ENCODE assay signal across 17 cellular contexts in the genomic region with DNA sequence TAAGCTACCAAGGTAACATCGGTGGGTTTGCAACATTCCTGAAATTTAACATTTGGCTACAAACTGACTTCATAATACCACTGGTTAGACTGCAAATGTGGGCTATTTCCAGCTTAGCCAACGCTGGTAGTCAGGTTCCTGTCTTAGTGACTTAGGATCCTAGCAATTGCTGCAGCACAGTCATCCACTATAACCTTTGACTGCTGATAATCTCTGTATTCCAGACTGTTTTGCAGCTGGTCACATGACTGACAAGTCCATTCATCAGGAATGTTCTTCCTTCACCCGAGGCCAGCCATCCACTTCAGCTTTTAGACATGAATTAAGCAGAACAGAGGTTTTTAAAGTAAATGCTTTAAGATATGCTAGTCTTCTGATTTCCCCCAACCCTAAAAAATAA.
DNase-seq lines count a peak whose midpoint lies in the region; ATAC-seq and TF ChIP-seq lines count a peak whose summit lies in the region.
"Had no signal": no experiment of that assay in that cellular context is flagged by ENCODE, and none has a peak within 500 bp of the region (broad histone marks: within the 10 kb centered on the region; RNA-seq: fewer than 3 reads in every experiment).

No MANE protein-coding gene starts in this region.

- no peaks in the 10 kb centered on the region for H3K9me3 ChIP-seq in gastrocnemius medialis
- H3K9me3 ChIP-seq: ovary had no signal

- in situ Hi-C loops in gastrocnemius medialis (cut with MboI; ENCODE audit: low sequenced_read_pairs in 4 of 4) = loop anchor here in 2 of 4 donors (10.0 to 25.0 kb wide), 3 partner anchors 261 to 632 kb away; no protein-coding TSS in a partner anchor

- intact Hi-C loops in gastrocnemius medialis (cut with DNase I; ENCODE audit: low total_unique reads) = loop anchor here (5.0 kb wide), 5 partner anchors 82 to 647 kb away; no protein-coding TSS in a partner anchor

- DNase-seq in RKO (ENCODE audit: low spot score) = peak; percentile 16
- peak; percentile 42 for DNase-seq in dermis blood vessel endothelial cell
- DNase-seq in iris pigment epithelial cell (ENCODE audit: low read depth) = peak; percentile 16
- DNase-seq in gastrocnemius medialis = no peak
- no peak for DNase-seq in kidney glomerular epithelial cell (lab: John Stamatoyannopoulos, UW)
- no peak for DNase-seq in activated CD8-positive, alpha-beta memory T cell treated with anti-CD3 and anti-CD28 coated beads, Interleukin-2, amount 50 U/mL, for 4 hours
- DNase-seq in RPMI8226 = no peak
- no peak for DNase-seq in erythroblast (lab: John Stamatoyannopoulos, UW)
- DNase-seq: DMS79; NCI-H1417 treated with DMSO at 0.1 percent for 48 hours; NCI-H510A treated with DMSO at 0.1 percent for 48 hours; PC-3; stimulated activated CD4-positive, alpha-beta T cell treated with anti-CD3 and anti-CD28 coated beads, Interleukin-15, amount 100 ng/mL, for 24 hours had no signal

- ATAC-seq in gastrocnemius medialis = peak in 1 of 2 donors; percentile 29
- ATAC-seq: activated CD4-positive, CD25-positive, alpha-beta regulatory T cell treated with anti-CD3 and anti-CD28 coated beads, Interleukin-2, amount 50 U/mL, for 24 hours; activated naive CD4-positive, alpha-beta T cell treated with anti-CD3 and anti-CD28 coated beads, Interleukin-2, amount 50 U/mL, for 72 hours; PC-3 had no signal

- H3K36me3 ChIP-seq in gastrocnemius medialis = no peaks in the 10 kb centered on the region
- H3K36me3 ChIP-seq: ovary had no signal

- peak overlapping the region; percentile 57 to 75 (median 72) for H3K27ac ChIP-seq in gastrocnemius medialis
- H3K27ac ChIP-seq: KMS-11, ovary had no signal

- H3K27me3 ChIP-seq in gastrocnemius medialis = no peaks in the 10 kb centered on the region
- H3K27me3 ChIP-seq: ovary had no signal

- no peak overlapping the region for H3K4me3 ChIP-seq in gastrocnemius medialis
- H3K4me3 ChIP-seq: ovary had no signal

- peaks cover 10 to 11% of the 10 kb centered on the region in 2 donors for H3K4me1 ChIP-seq in gastrocnemius medialis

- no peak for TF ChIP-seq CTCF in gastrocnemius medialis (IDR thresholded peaks at IDR 0.05 in 4 of 5, conservative IDR thresholded peaks at IDR 0.05 in 1 of 5)

- TF ChIP-seq POLR2A in gastrocnemius medialis (IDR thresholded peaks at IDR 0.05) (no peak), erythroblast (IDR thresholded peaks at IDR 0.05; ENCODE audit: low read length) (no peak)

Comparison
In these comparisons a context has a peak if more than half of its experiments do, and no peak if none do; other contexts are left out.
1. DNase-seq: peak in RKO (single experiment), dermis blood vessel endothelial cell (single experiment) and iris pigment epithelial cell (single experiment); none in gastrocnemius medialis (0 of 2), kidney glomerular epithelial cell (single experiment), activated CD8-positive, alpha-beta memory T cell treated with anti-CD3 and anti-CD28 coated beads, Interleukin-2, amount 50 U/mL, for 4 hours (single experiment), RPMI8226 (single experiment) and erythroblast (0 of 2).